ENCODE assay signal across 17 cellular contexts in the genomic region with DNA sequence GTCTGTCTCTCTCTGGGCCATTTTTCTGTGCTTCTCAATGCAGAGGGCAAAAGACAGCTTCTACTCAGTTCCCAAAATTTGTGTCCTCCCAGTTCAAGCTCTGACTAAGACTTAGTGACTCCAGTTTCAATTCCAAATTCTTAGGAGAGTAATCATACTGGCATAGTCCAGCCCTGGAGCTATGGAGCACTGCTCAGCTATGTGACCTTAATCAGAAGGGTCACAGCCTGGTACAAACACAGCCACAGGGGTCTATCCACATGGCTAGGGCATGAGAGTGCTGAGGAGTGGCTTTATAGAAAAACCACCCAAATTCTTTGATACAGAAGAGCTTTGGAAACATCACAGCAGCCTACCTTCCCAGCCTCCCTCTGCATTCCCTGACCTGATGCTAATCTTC.
DNase-seq lines count a peak whose midpoint lies in the region; ATAC-seq and TF ChIP-seq lines count a peak whose summit lies in the region.
"Had no signal": no experiment of that assay in that cellular context is flagged by ENCODE, and none has a peak within 500 bp of the region (broad histone marks: within the 10 kb centered on the region; RNA-seq: fewer than 3 reads in every experiment).

No MANE protein-coding gene starts in this region.

- H3K4me1 Mint-ChIP-seq in mesothelial cell of epicardium: peaks cover 22% of the 10 kb centered on the region

- H3K9me3 Mint-ChIP-seq in mesothelial cell of epicardium: no peaks in the 10 kb centered on the region

- H3K9me3 ChIP-seq in mucosa of descending colon (no peaks in the 10 kb centered on the region), heart right ventricle (no peaks in the 10 kb centered on the region)
- H3K9me3 ChIP-seq: BE2C, prostate gland had no signal

- no peak overlapping the region for H2AFZ ChIP-seq in ACC112 (ENCODE audit: low read length, unreplicated experiment)

- H3K27me3 Mint-ChIP-seq in mesothelial cell of epicardium (ENCODE audit: low read depth): peaks cover 15% of the 10 kb centered on the region

- ATAC-seq in HG03432 (IDR thresholded peaks at IDR 0.05; ENCODE audit: unreplicated experiment) (no peak), mucosa of descending colon (no peak), heart right ventricle (no peak)

- H3K36me3 ChIP-seq in ACC112 (ENCODE audit: insufficient read depth, low read length) (no peaks in the 10 kb centered on the region), mucosa of descending colon (ENCODE audit: low read depth) (no peaks in the 10 kb centered on the region), heart right ventricle (no peaks in the 10 kb centered on the region)
- H3K36me3 ChIP-seq: BE2C, prostate gland, WERI-Rb-1 had no signal

- H3K27ac Mint-ChIP-seq in mesothelial cell of epicardium: no peak overlapping the region

- DNase-seq in HS-27A (ENCODE audit: low read depth) (peak; percentile 88), astrocyte of the hippocampus (ENCODE audit: low read depth, low spot score) (peak; percentile 79), glomerular visceral epithelial cell (ENCODE audit: extremely low spot score) (peak; percentile 54), mesothelial cell of epicardium (ENCODE audit: low spot score in 2 of 2, unreplicated experiment in 2 of 2) (no peak), mucosa of descending colon (no peak), heart right ventricle (no peak)
- DNase-seq: activated T-cell treated with anti-CD3 and anti-CD28 coated beads for 4 hours; BE2C; central memory CD4-positive, alpha-beta T cell; head of caudate nucleus; Karpas-422; NCI-H2171; WERI-Rb-1 had no signal

- no peaks in the 10 kb centered on the region for H3K36me3 Mint-ChIP-seq in mesothelial cell of epicardium

- H3K27me3 ChIP-seq in ACC112 (ENCODE audit: insufficient read depth, low read length): no peaks in the 10 kb centered on the region
- peaks cover 0 to 9% (median 0%) of the 10 kb centered on the region in 7 donors for H3K27me3 ChIP-seq in heart right ventricle

- H3K79me2 ChIP-seq in ACC112 (ENCODE audit: control insufficient read depth, insufficient read depth, low read length, unreplicated experiment): no peaks in the 10 kb centered on the region

- peaks cover 69% of the 10 kb centered on the region for H3K4me1 ChIP-seq in ACC112 (ENCODE audit: control insufficient read depth, insufficient read depth, low read length, unreplicated experiment)
- no peaks in the 10 kb centered on the region for H3K4me1 ChIP-seq in mucosa of descending colon (ENCODE audit: low read depth)
- no peaks in the 10 kb centered on the region for H3K4me1 ChIP-seq in heart right ventricle
- H3K4me1 ChIP-seq: BE2C, prostate gland had no signal

- intact Hi-C loops in mucosa of descending colon (cut with DNase I, micrococcal nuclease) (no loop called here), heart right ventricle (cut with DNase I) (no loop called here)

- H3K4me3 ChIP-seq in ACC112 (ENCODE audit: low read depth, low read length): no peak overlapping the region
- no peak overlapping the region for H3K4me3 ChIP-seq in mucosa of descending colon
- H3K4me3 ChIP-seq in heart right ventricle: no peak overlapping the region
- H3K4me3 ChIP-seq: lung, prostate gland had no signal

- H3K4me3 Mint-ChIP-seq in mesothelial cell of epicardium: no peak overlapping the region

- H3K27ac ChIP-seq in ACC112 (ENCODE audit: low read depth, low read length): peak overlapping the region; percentile 83
- no peak overlapping the region for H3K27ac ChIP-seq in heart right ventricle
- H3K27ac ChIP-seq: prostate gland, WERI-Rb-1 had no signal

- TF ChIP-seq CTCF in mesothelial cell of epicardium (IDR thresholded peaks at IDR 0.05; ENCODE audit: unreplicated experiment): no peak
- no peak for TF ChIP-seq CTCF in mucosa of descending colon (IDR thresholded peaks at IDR 0.05)
- no peak for TF ChIP-seq CTCF in heart right ventricle (IDR thresholded peaks at IDR 0.05)

Comparison
In these comparisons a context has a peak if more than half of its experiments do, and no peak if none do; other contexts are left out.
1. DNase-seq: peak in HS-27A (single experiment), astrocyte of the hippocampus (single experiment) and glomerular visceral epithelial cell (single experiment); none in mesothelial cell of epicardium (0 of 2), mucosa of descending colon (0 of 3) and heart right ventricle (0 of 2).